In genomic region chrX:115573172-115573571, GRCh38 we compare ENCODE assay signal across 17 cellular contexts. TPM values are rescaled to one million over a fixed set of nuclear protein-coding genes. Genes with fewer than 3 reads are reported as not detected.
DNase-seq lines count a peak whose midpoint lies in the region; ATAC-seq and TF ChIP-seq lines count a peak whose summit lies in the region.
"Had no signal": no experiment of that assay in that cellular context is flagged by ENCODE, and none has a peak within 500 bp of the region (broad histone marks: within the 10 kb centered on the region; RNA-seq: fewer than 3 reads in every experiment).

No MANE protein-coding gene starts in this region.

- no peak for TF ChIP-seq CTCF in ascending aorta (IDR thresholded peaks at IDR 0.05)
- no peak for TF ChIP-seq CTCF in heart left ventricle (IDR thresholded peaks at IDR 0.05)
- TF ChIP-seq CTCF in psoas muscle (IDR thresholded peaks at IDR 0.05): no peak
- no peak for TF ChIP-seq CTCF in nephron progenitor cell (IDR thresholded peaks at IDR 0.05)
- no peak for TF ChIP-seq CTCF in vagina (IDR thresholded peaks at IDR 0.05)

- H3K36me3 Mint-ChIP-seq in nephron progenitor cell (ENCODE audit: low read depth): peaks cover 63% of the 10 kb centered on the region

- ATAC-seq in heart left ventricle: peak in 3 of 4 donors; percentile 34 to 73 (median 69)
- ATAC-seq in psoas muscle: peak in 2 of 4 donors; percentile 59 to 80
- peak; percentile 62 for ATAC-seq in aorta (ENCODE audit: low FRiP score)
- ATAC-seq: HepG2 had no signal

- WGBS in heart left ventricle, 4 donors: 6 to 38% (median 31%) methylated on average over 2 of the region's 2 CpGs
- WGBS in psoas muscle, 3 donors: 19 to 35% (median 27%) methylated on average over 2 of the region's 2 CpGs
- 10 to 37% methylated on average over 2 of the region's 2 CpGs for WGBS in aorta, 2 donors

- H3K27me3 ChIP-seq in ascending aorta: no peaks in the 10 kb centered on the region
- H3K27me3 ChIP-seq in heart left ventricle: peaks cover 0 to 4% (median 0%) of the 10 kb centered on the region in 9 donors
- H3K27me3 ChIP-seq in psoas muscle (ENCODE audit: insufficient read depth in 3 of 3, low read length in 2 of 3): peaks cover 0 to 8% (median 0%) of the 10 kb centered on the region in 3 donors
- H3K27me3 ChIP-seq in aorta (ENCODE audit: control insufficient read depth in 1 of 2, insufficient read depth in 2 of 2, low read length in 1 of 2): no peaks in the 10 kb centered on the region
- no peaks in the 10 kb centered on the region for H3K27me3 ChIP-seq in vagina

- H3K9me3 ChIP-seq in ascending aorta: no peaks in the 10 kb centered on the region
- no peaks in the 10 kb centered on the region for H3K9me3 ChIP-seq in heart left ventricle
- H3K9me3 ChIP-seq in psoas muscle: peaks cover 3% of the 10 kb centered on the region
- H3K9me3 ChIP-seq in aorta (ENCODE audit: control insufficient read depth, low read length): no peaks in the 10 kb centered on the region
- H3K9me3 ChIP-seq in vagina: no peaks in the 10 kb centered on the region

- H3K36me3 ChIP-seq in ascending aorta: no peaks in the 10 kb centered on the region
- H3K36me3 ChIP-seq in heart left ventricle: peaks cover 0 to 22% (median 0%) of the 10 kb centered on the region in 9 donors
- H3K36me3 ChIP-seq in psoas muscle (ENCODE audit: insufficient read depth in 1 of 2, low read depth in 1 of 2): no peaks in the 10 kb centered on the region
- no peaks in the 10 kb centered on the region for H3K36me3 ChIP-seq in aorta (ENCODE audit: control insufficient read depth in 1 of 2, insufficient read depth in 2 of 2, low read length in 1 of 2)
- H3K36me3 ChIP-seq in vagina: no peaks in the 10 kb centered on the region

- H3K4me1 ChIP-seq in ascending aorta: peaks cover 0 to 3% of the 10 kb centered on the region in 2 donors
- H3K4me1 ChIP-seq in heart left ventricle: peaks cover 0 to 33% (median 8%) of the 10 kb centered on the region in 12 donors
- H3K4me1 ChIP-seq in psoas muscle: no peaks in the 10 kb centered on the region
- H3K4me1 ChIP-seq in aorta (ENCODE audit: control insufficient read depth in 1 of 2, insufficient read depth in 2 of 2, low read length in 2 of 2): peaks cover 0 to 2% of the 10 kb centered on the region in 2 donors
- H3K4me1 ChIP-seq in vagina: no peaks in the 10 kb centered on the region

- intact Hi-C loops in ascending aorta (cut with DNase I) (no loop called here), heart left ventricle (cut with DNase I) (no loop called here), psoas muscle (cut with DNase I) (no loop called here), aorta (cut with DNase I) (no loop called here), vagina (cut with DNase I) (no loop called here)

- H3K4me1 Mint-ChIP-seq in nephron progenitor cell: no peaks in the 10 kb centered on the region

- H3K4me3 Mint-ChIP-seq in nephron progenitor cell: no peak overlapping the region
- H3K4me3 Mint-ChIP-seq: HFFc6 had no signal

- DNase-seq in ascending aorta (ENCODE audit: low spot score in 2 of 2) (no peak), heart left ventricle (no peak), psoas muscle (no peak), aorta (no peak), nephron progenitor cell (no peak), Ammon's horn (ENCODE audit: low spot score) (no peak), vagina (ENCODE audit: extremely low spot score in 2 of 2) (no peak)
- DNase-seq: HFFc6; KBM-7; NCI-H1105; NCI-H2081 treated with DMSO at 0.1 percent for 48 hours; NCI-H446 treated with DMSO at 0.1 percent for 48 hours; NK-92 treated with Interleukin-12 subunit alpha and Interleukin-12 subunit beta, amount 100 ng/mL, for 24 hours; SIG-M5 had no signal

- H3K27ac ChIP-seq in ascending aorta (peak overlapping the region; percentile 75 to 92), heart left ventricle (peak overlapping the region in 9 of 12 donors; percentile 20 to 63 (median 51)), psoas muscle (peak overlapping the region; percentile 41), aorta (ENCODE audit: low read depth in 1 of 2, low read length in 2 of 2) (no peak overlapping the region), vagina (no peak overlapping the region)
- H3K27ac ChIP-seq: C4-2B had no signal

- peaks cover 11% of the 10 kb centered on the region for H3K9me3 Mint-ChIP-seq in nephron progenitor cell
- H3K9me3 Mint-ChIP-seq: HFFc6 had no signal

- no peaks in the 10 kb centered on the region for H3K27me3 Mint-ChIP-seq in nephron progenitor cell (ENCODE audit: low read depth, poor library complexity)

- H3K27ac Mint-ChIP-seq in nephron progenitor cell: no peak overlapping the region
- H3K27ac Mint-ChIP-seq: HFFc6 had no signal

- H3K4me3 ChIP-seq in ascending aorta (peak overlapping the region in 1 of 2 donors; percentile 34), heart left ventricle (no peak overlapping the region), psoas muscle (no peak overlapping the region), aorta (ENCODE audit: low read length in 2 of 2) (peak overlapping the region in 1 of 2 donors; percentile 18), vagina (no peak overlapping the region)

- TF ChIP-seq POLR2A in heart left ventricle (IDR thresholded peaks at IDR 0.05) (no peak), vagina (IDR thresholded peaks at IDR 0.05) (no peak)

RNA-seq across cellular contexts. Expression of gene PLS3, which starts 12.2 kb away (rescaled TPM):
- total RNA-seq in ascending aorta (155 TPM), heart left ventricle (10 to 100 TPM; 33.6 to 61.8 (median 36.6) TPM), psoas muscle (10 to 100 TPM; 14.4 to 31.3 (median 21.6) TPM), aorta (100 to 1,000 TPM; 481 to 708 TPM), vagina (382 TPM)
- polyA plus RNA-seq in heart left ventricle (10 to 100 TPM; 17.5 to 42.7 TPM), psoas muscle (10 to 100 TPM; 12.9 to 25.4 (median 20.0) TPM), aorta (100 to 1,000 TPM; 241 to 380 TPM)
- total RNA-seq: OCI-LY7 had no signal

Comparison
In these comparisons a context has a peak if more than half of its experiments do, and no peak if none do; other contexts are left out.
1. H3K27ac ChIP-seq: peak in ascending aorta (2 of 2), heart left ventricle (9 of 12) and psoas muscle (single experiment); none in aorta (0 of 2) and vagina (single experiment).